9 cellular contexts compared by ENCODE assay signal in genomic region chr16:81624718-81625543, GRCh38.
A peak's percentile ranks its signal among the peaks of the same experiment; 100 is the strongest.
DNase-seq lines count a peak whose midpoint lies in the region; ATAC-seq and TF ChIP-seq lines count a peak whose summit lies in the region.
"Had no signal": no experiment of that assay in that cellular context is flagged by ENCODE, and none has a peak within 500 bp of the region (broad histone marks: within the 10 kb centered on the region; RNA-seq: fewer than 3 reads in every experiment).

No MANE protein-coding gene starts in this region.

- no peak overlapping the region for H2AK5ac ChIP-seq in H9 (ENCODE audit: insufficient read length, low read length)

- peaks cover 71 to 100% (median 100%) of the 10 kb centered on the region in 11 experiments for H4K20me1 ChIP-seq in BLaER1 treated with 17β-estradiol and CSF1 and Interleukin-3, amounts not matched to agents 10 nM and 100 nM
- no peaks in the 10 kb centered on the region for H4K20me1 ChIP-seq in H9 (ENCODE audit: control insufficient read depth, insufficient read depth, insufficient read length)

- H3K9ac ChIP-seq in BLaER1 treated with 17β-estradiol and CSF1 and Interleukin-3, amounts not matched to agents 10 nM and 100 nM = peak overlapping the region in 9 of 11 experiments; percentile 9 to 67 (median 44); a peak in 13 of 22 replicates
- no peak overlapping the region for H3K9ac ChIP-seq in H9 (ENCODE audit: extremely low read depth, insufficient read length, low read length)

- H3K27me3 ChIP-seq in BLaER1 treated with 17β-estradiol and CSF1 and Interleukin-3, amounts not matched to agents 10 nM and 100 nM = no peaks in the 10 kb centered on the region
- H3K27me3 ChIP-seq in H9 (ENCODE audit: insufficient read depth, low read length) (no peaks in the 10 kb centered on the region), ascending aorta (no peaks in the 10 kb centered on the region)

- no peak overlapping the region for H3K18ac ChIP-seq in H9 (ENCODE audit: insufficient read length, low read depth, low read length)

- H3K36me3 ChIP-seq in BLaER1 treated with 17β-estradiol and CSF1 and Interleukin-3, amounts not matched to agents 10 nM and 100 nM = peaks cover 25 to 81% (median 45%) of the 10 kb centered on the region in 11 experiments
- no peaks in the 10 kb centered on the region for H3K36me3 ChIP-seq in ascending aorta
- H3K36me3 ChIP-seq in mucosa of descending colon (ENCODE audit: low read depth) = no peaks in the 10 kb centered on the region

- no peaks in the 10 kb centered on the region; the same call in 1 of the 2 replicates for H3K79me2 ChIP-seq in H9 (ENCODE audit: insufficient read depth, low read length)

- no peak overlapping the region for H2BK20ac ChIP-seq in H9 (ENCODE audit: low read depth, low read length, poor library complexity, severe bottlenecking)

- no peaks in the 10 kb centered on the region for H3K79me1 ChIP-seq in H9 (ENCODE audit: insufficient read depth, low read depth, low read length, poor library complexity, severe bottlenecking)

- H2BK120ac ChIP-seq in H9 (ENCODE audit: low read depth, low read length, poor library complexity, severe bottlenecking) = no peak overlapping the region

- H3K36me3 Mint-ChIP-seq in H9 (ENCODE audit: insufficient read depth in 1 of 3, low read depth in 3 of 3) (peaks cover 0 to 9% (median 0%) of the 10 kb centered on the region in 3 experiments; a peak in 2 of 7 replicates), osteocyte (ENCODE audit: unreplicated experiment) (no peaks in the 10 kb centered on the region)
- peaks cover 13% of the 10 kb centered on the region for H3K36me3 Mint-ChIP-seq in stimulated activated effector memory CD8-positive, alpha-beta T cell treated with anti-CD3 and anti-CD28 coated beads, Interleukin-12 subunit alpha, Interleukin-12 subunit beta, amount 100 ng/mL, for 72 hours

- H4K91ac ChIP-seq in H9 (ENCODE audit: insufficient read length, low read depth, low read length) = no peak overlapping the region

- no peak overlapping the region for H4K5ac ChIP-seq in H9 (ENCODE audit: insufficient read length, low read depth, low read length)

- H3K9me3 Mint-ChIP-seq in H9 = no peaks in the 10 kb centered on the region
- H3K9me3 Mint-ChIP-seq in stimulated activated effector memory CD8-positive, alpha-beta T cell treated with anti-CD3 and anti-CD28 coated beads, Interleukin-12 subunit alpha, Interleukin-12 subunit beta, amount 100 ng/mL, for 72 hours = no peaks in the 10 kb centered on the region
- H3K9me3 Mint-ChIP-seq in osteocyte (ENCODE audit: unreplicated experiment) = no peaks in the 10 kb centered on the region
- H3K9me3 Mint-ChIP-seq: activated CD4-positive, alpha-beta T cell treated with anti-CD3 and anti-CD28 coated beads, Interleukin-2, amount 10 ng/mL, durations not matched to agents 7 days and 5 days had no signal

- no peak overlapping the region for H2AFZ ChIP-seq in H9 (ENCODE audit: low read length)

- H3K4me1 Mint-ChIP-seq in H9 = peaks cover 10 to 12% of the 10 kb centered on the region in 2 experiments
- H3K4me1 Mint-ChIP-seq in stimulated activated effector memory CD8-positive, alpha-beta T cell treated with anti-CD3 and anti-CD28 coated beads, Interleukin-12 subunit alpha, Interleukin-12 subunit beta, amount 100 ng/mL, for 72 hours = peaks cover 21% of the 10 kb centered on the region
- peaks cover 25% of the 10 kb centered on the region for H3K4me1 Mint-ChIP-seq in osteocyte (ENCODE audit: unreplicated experiment)

- peak overlapping the region; percentile 29 to 83 (median 62) for H3K4me2 ChIP-seq in BLaER1 treated with 17β-estradiol and CSF1 and Interleukin-3, amounts not matched to agents 10 nM and 100 nM
- H3K4me2 ChIP-seq in H9 (ENCODE audit: insufficient read depth, insufficient read length, low read length) = no peak overlapping the region

- H3K27me3 Mint-ChIP-seq in H9 (ENCODE audit: low read depth) (no peaks in the 10 kb centered on the region), osteocyte (ENCODE audit: unreplicated experiment) (no peaks in the 10 kb centered on the region)
- H3K27me3 Mint-ChIP-seq: activated CD4-positive, alpha-beta T cell treated with anti-CD3 and anti-CD28 coated beads, Interleukin-2, amount 10 ng/mL, durations not matched to agents 7 days and 5 days had no signal

- H2BK5ac ChIP-seq in H9 (ENCODE audit: insufficient read length, low read length) = no peak overlapping the region

- no peak overlapping the region for H2BK12ac ChIP-seq in H9 (ENCODE audit: insufficient read length, low read depth, low read length)

- no peak overlapping the region for H3K4me3 ChIP-seq in BLaER1 treated with 17β-estradiol and CSF1 and Interleukin-3, amounts not matched to agents 10 nM and 100 nM
- H3K4me3 ChIP-seq in ascending aorta (no peak overlapping the region), mucosa of descending colon (no peak overlapping the region)

- H3K4ac ChIP-seq in H9 (ENCODE audit: low read depth, low read length) = no peak overlapping the region

- no peak for TF ChIP-seq CTCF in H9 (conservative IDR thresholded peaks at IDR 0.05)
- no peak for TF ChIP-seq CTCF in ascending aorta (IDR thresholded peaks at IDR 0.05)
- no peak for TF ChIP-seq CTCF in mucosa of descending colon (IDR thresholded peaks at IDR 0.05)
- no peak for TF ChIP-seq CTCF in osteocyte (IDR thresholded peaks at IDR 0.05)

- no peak overlapping the region for H4K8ac ChIP-seq in H9 (replicated peaks; ENCODE audit: insufficient read length, low read depth, low read length)

- H3K27ac Mint-ChIP-seq in H9 (peak overlapping the region in 2 of 3 experiments; percentile 26 to 66; a peak in 2 of 7 replicates), osteocyte (ENCODE audit: unreplicated experiment) (no peak overlapping the region)
- H3K27ac Mint-ChIP-seq in stimulated activated effector memory CD8-positive, alpha-beta T cell treated with anti-CD3 and anti-CD28 coated beads, Interleukin-12 subunit alpha, Interleukin-12 subunit beta, amount 100 ng/mL, for 72 hours = no peak overlapping the region
- H3K27ac Mint-ChIP-seq: activated CD4-positive, alpha-beta T cell treated with anti-CD3 and anti-CD28 coated beads, Interleukin-2, amount 10 ng/mL, durations not matched to agents 7 days and 5 days had no signal

- H3K56ac ChIP-seq in H9 (ENCODE audit: insufficient read length, low read depth, low read length) = no peak overlapping the region

- no peak overlapping the region for H3K14ac ChIP-seq in H9 (ENCODE audit: insufficient read depth, low read length)

- peaks cover 22 to 55% (median 44%) of the 10 kb centered on the region in 10 experiments for H3K4me1 ChIP-seq in BLaER1 treated with 17β-estradiol and CSF1 and Interleukin-3, amounts not matched to agents 10 nM and 100 nM
- H3K4me1 ChIP-seq in H9 (ENCODE audit: insufficient read depth, low read length) = no peaks in the 10 kb centered on the region
- H3K4me1 ChIP-seq in ascending aorta = peaks cover 2 to 8% of the 10 kb centered on the region in 2 donors
- H3K4me1 ChIP-seq in mucosa of descending colon (ENCODE audit: low read depth) = peaks cover 7% of the 10 kb centered on the region

- DNase-seq in H9 (no peak), ascending aorta (ENCODE audit: low spot score in 2 of 2) (no peak), mucosa of descending colon (no peak), HT-29 (ENCODE audit: low spot score) (no peak), osteocyte (ENCODE audit: extremely low spot score, unreplicated experiment) (no peak), cerebellar nuclear complex (lab: John Stamatoyannopoulos, UW) (no peak)
- no peak for DNase-seq in stimulated activated effector memory CD8-positive, alpha-beta T cell treated with anti-CD3 and anti-CD28 coated beads, Interleukin-12 subunit alpha, Interleukin-12 subunit beta, amount 100 ng/mL, for 72 hours (ENCODE audit: low spot score in 2 of 2)
- DNase-seq: activated CD4-positive, alpha-beta T cell treated with anti-CD3 and anti-CD28 coated beads, Interleukin-2, amount 10 ng/mL, durations not matched to agents 7 days and 5 days had no signal

- WGBS in H9 (ENCODE audit: extremely low coverage, insufficient read length, low lambda C conversion rate) = no CpG with 5 or more reads among the region's 11 CpGs

- H3K4me3 Mint-ChIP-seq in H9 (no peak overlapping the region), osteocyte (ENCODE audit: unreplicated experiment) (no peak overlapping the region)
- no peak overlapping the region for H3K4me3 Mint-ChIP-seq in stimulated activated effector memory CD8-positive, alpha-beta T cell treated with anti-CD3 and anti-CD28 coated beads, Interleukin-12 subunit alpha, Interleukin-12 subunit beta, amount 100 ng/mL, for 72 hours
- H3K4me3 Mint-ChIP-seq: activated CD4-positive, alpha-beta T cell treated with anti-CD3 and anti-CD28 coated beads, Interleukin-2, amount 10 ng/mL, durations not matched to agents 7 days and 5 days had no signal

- no peak overlapping the region for H3K23ac ChIP-seq in H9 (ENCODE audit: insufficient read length, low read depth, low read length)

- H3K9me3 ChIP-seq in BLaER1 treated with 17β-estradiol and CSF1 and Interleukin-3, amounts not matched to agents 10 nM and 100 nM (replicated peaks in 1 of 11) = no peaks in the 10 kb centered on the region
- H3K9me3 ChIP-seq in H9 (ENCODE audit: control insufficient read depth, low read depth, low read length) = no peaks in the 10 kb centered on the region
- no peaks in the 10 kb centered on the region for H3K9me3 ChIP-seq in ascending aorta
- H3K9me3 ChIP-seq in mucosa of descending colon = no peaks in the 10 kb centered on the region

- ATAC-seq in mucosa of descending colon = peak; percentile 13
- ATAC-seq in stimulated activated effector memory CD8-positive, alpha-beta T cell treated with anti-CD3 and anti-CD28 coated beads, Interleukin-12 subunit alpha, Interleukin-12 subunit beta, amount 100 ng/mL, for 72 hours = no peak

- intact Hi-C loops in ascending aorta (cut with DNase I) = no loop called here
- intact Hi-C loops in mucosa of descending colon (cut with DNase I, micrococcal nuclease) = loop anchor here in 1 of 2 donors (5.0 kb wide), 1 partner anchor 97 kb away; no protein-coding TSS in a partner anchor

- no peak overlapping the region for H2BK15ac ChIP-seq in H9 (ENCODE audit: low read depth, low read length)

- no peaks in the 10 kb centered on the region for H3K23me2 ChIP-seq in H9 (ENCODE audit: insufficient read length, low read depth, low read length, poor library complexity, severe bottlenecking)

- H3T11ph ChIP-seq in H9 (ENCODE audit: low read length) = no peak overlapping the region

- peak overlapping the region in 5 of 11 experiments; percentile 13 to 65 (median 60); a peak in 6 of 22 replicates for H3K27ac ChIP-seq in BLaER1 treated with 17β-estradiol and CSF1 and Interleukin-3, amounts not matched to agents 10 nM and 100 nM
- H3K27ac ChIP-seq in H9 (ENCODE audit: insufficient read length, low read depth, low read length) = no peak overlapping the region
- H3K27ac ChIP-seq in ascending aorta = peak overlapping the region; percentile 34 to 36

Comparison
In these comparisons a context has a peak if more than half of its experiments do, and no peak if none do; other contexts are left out.
1. H3K27ac Mint-ChIP-seq: peak in H9 (2 of 3); none in stimulated activated effector memory CD8-positive, alpha-beta T cell treated with anti-CD3 and anti-CD28 coated beads, Interleukin-12 subunit alpha, Interleukin-12 subunit beta, amount 100 ng/mL, for 72 hours (single experiment) and osteocyte (single experiment).